In genomic region chr20:56005389-56005715, GRCh38 we compare ENCODE assay signal across 15 cellular contexts. TPM values are rescaled to one million over a fixed set of nuclear protein-coding genes. Genes with fewer than 3 reads are reported as not detected.
"Had no signal": no experiment of that assay in that cellular context is flagged by ENCODE, and none has a peak within 500 bp of the region (broad histone marks: within the 10 kb centered on the region; RNA-seq: fewer than 3 reads in every experiment).

CBLN4 (minus strand) TSS chr20:56005519; CDS start chr20:56004171, 1,348 bp downstream.

- H3K36me3 Mint-ChIP-seq: brain had no signal

- H3K36me3 ChIP-seq: pancreas, tibial nerve had no signal

- H3K27ac Mint-ChIP-seq: activated T-helper 1 cell treated with anti-CD3 and anti-CD28 coated beads, Interleukin-12 subunit alpha, Interleukin-12 subunit beta, Interleukin-2, Interleukin-4 antibody, amounts not matched to agents 30 ng/mL and 10 ng/mL and 1 ng/mL, durations not matched to agents 14 hours and 24 hours and 36 hours; brain; dendritic cell treated with granulocyte-macrophage colony-stimulating factor and Interleukin-4, amounts not matched to agents 40 ng/mL and 50 ng/mL, for 4 days; nephron progenitor cell; T-helper 1 cell treated with Interleukin-12 subunit alpha and Interleukin-12 subunit beta and Interleukin-4 antibody, amounts not matched to agents 30 μg/mL and 1 μg/mL, for 36 hours had no signal

- H3K27ac ChIP-seq: pancreas, tibial nerve had no signal

- DNase-seq: activated CD4-positive, alpha-beta T cell treated with anti-CD3 and anti-CD28 coated beads for 48 hours; activated naive CD4-positive, alpha-beta T cell; cerebellar nuclear complex; left ventricle myocardium superior; nephron progenitor cell; small intestine had no signal

- ATAC-seq: left ventricle myocardium superior, pancreas, SK-N-SH treated with all-trans-retinoic acid at 6 μM for 48 hours had no signal

- H3K4me3 Mint-ChIP-seq: activated T-helper 1 cell treated with anti-CD3 and anti-CD28 coated beads, Interleukin-12 subunit alpha, Interleukin-12 subunit beta, Interleukin-2, Interleukin-4 antibody, amounts not matched to agents 30 ng/mL and 10 ng/mL and 1 ng/mL, durations not matched to agents 14 hours and 24 hours and 36 hours; dendritic cell treated with granulocyte-macrophage colony-stimulating factor and Interleukin-4, amounts not matched to agents 40 ng/mL and 50 ng/mL, for 4 days; nephron progenitor cell; T-helper 1 cell treated with Interleukin-12 subunit alpha and Interleukin-12 subunit beta and Interleukin-4 antibody, amounts not matched to agents 30 μg/mL and 1 μg/mL, for 36 hours had no signal

- H3K9me3 ChIP-seq: pancreas, tibial nerve had no signal

- FAIRE-seq: keratinocyte, pancreas, small intestine had no signal

- H3K4me1 Mint-ChIP-seq: brain, nephron progenitor cell had no signal

RNA-seq across cellular contexts. Expression of gene CBLN4, which starts in this region (rescaled TPM):
- total RNA-seq: activated T-helper 1 cell treated with anti-CD3 and anti-CD28 coated beads, Interleukin-12 subunit alpha, Interleukin-12 subunit beta, Interleukin-2, Interleukin-4 antibody, amounts not matched to agents 30 ng/mL and 10 ng/mL and 1 ng/mL, durations not matched to agents 14 hours and 24 hours and 36 hours; glomerular endothelial cell; left ventricle myocardium superior had no signal
- polyA plus RNA-seq: keratinocyte had no signal
